ENCODE assay signal across 21 cellular contexts in genomic region chr11:61095022-61095421, GRCh38. TPM values are rescaled to one million over a fixed set of nuclear protein-coding genes. Genes with fewer than 3 reads are reported as not detected.
DNase-seq lines count a peak whose midpoint lies in the region; ATAC-seq, FAIRE-seq and TF ChIP-seq lines count a peak whose summit lies in the region.
"Had no signal": no experiment of that assay in that cellular context is flagged by ENCODE, and none has a peak within 500 bp of the region (broad histone marks: within the 10 kb centered on the region; RNA-seq: fewer than 3 reads in every experiment).

No MANE protein-coding gene starts in this region.

- H3K4me1 Mint-ChIP-seq in activated CD4-positive, alpha-beta T cell treated with anti-CD3 and anti-CD28 coated beads, Interleukin-2, amount 10 ng/mL, durations not matched to agents 24 days and 14 days = peaks cover 61% of the 10 kb centered on the region
- peaks cover 52% of the 10 kb centered on the region for H3K4me1 Mint-ChIP-seq in activated CD4-positive, alpha-beta memory T cell treated with anti-CD3 and anti-CD28 coated beads, Interleukin-2, amount 10 ng/mL, durations not matched to agents 7 days and 5 days

- TF ChIP-seq POLR2A in GM12892 (IDR thresholded peaks at IDR 0.05; ENCODE audit: low read depth, low read length) = no peak

- POLR2A ChIA-PET in activated CD4-positive, alpha-beta memory T cell treated with anti-CD3 and anti-CD28 coated beads, Interleukin-2, amount 10 ng/mL, durations not matched to agents 7 days and 5 days (lab: Charles Lee) = interaction anchor here (1.1 to 7.3 kb wide), 4 partner anchors 15 to 53 kb away, joined by 3 to 70 read pairs (median 4); no protein-coding TSS in a partner anchor

- ATAC-seq in GM19463 (IDR thresholded peaks at IDR 0.05; ENCODE audit: unreplicated experiment) = no peak
- ATAC-seq: psoas muscle had no signal

- intact Hi-C loops in activated CD4-positive, alpha-beta T cell treated with anti-CD3 and anti-CD28 coated beads, Interleukin-2, amount 10 ng/mL, durations not matched to agents 24 days and 14 days (cut with micrococcal nuclease) = no loop called here

- CTCF ChIA-PET in activated CD4-positive, alpha-beta memory T cell treated with anti-CD3 and anti-CD28 coated beads, Interleukin-2, amount 10 ng/mL, durations not matched to agents 7 days and 5 days (lab: Charles Lee) = interaction anchor here (1.0 kb wide), 1 partner anchor 13 kb away, joined by 3 read pairs; no protein-coding TSS in a partner anchor

- peaks cover 16% of the 10 kb centered on the region for H3K36me3 Mint-ChIP-seq in activated CD4-positive, alpha-beta T cell treated with anti-CD3 and anti-CD28 coated beads, Interleukin-2, amount 10 ng/mL, durations not matched to agents 24 days and 14 days (ENCODE audit: low read depth)
- H3K36me3 Mint-ChIP-seq in activated CD4-positive, alpha-beta memory T cell treated with anti-CD3 and anti-CD28 coated beads, Interleukin-2, amount 10 ng/mL, durations not matched to agents 7 days and 5 days (ENCODE audit: low read depth) = peaks cover 4% of the 10 kb centered on the region

- peak overlapping the region; percentile 100 for H3K27ac Mint-ChIP-seq in activated CD4-positive, alpha-beta T cell treated with anti-CD3 and anti-CD28 coated beads, Interleukin-2, amount 10 ng/mL, durations not matched to agents 24 days and 14 days
- peak overlapping the region; percentile 73 for H3K27ac Mint-ChIP-seq in activated CD4-positive, alpha-beta memory T cell treated with anti-CD3 and anti-CD28 coated beads, Interleukin-2, amount 10 ng/mL, durations not matched to agents 7 days and 5 days

- H3K4me3 Mint-ChIP-seq in activated CD4-positive, alpha-beta T cell treated with anti-CD3 and anti-CD28 coated beads, Interleukin-2, amount 10 ng/mL, durations not matched to agents 24 days and 14 days = no peak overlapping the region
- no peak overlapping the region for H3K4me3 Mint-ChIP-seq in activated CD4-positive, alpha-beta memory T cell treated with anti-CD3 and anti-CD28 coated beads, Interleukin-2, amount 10 ng/mL, durations not matched to agents 7 days and 5 days
- H3K4me3 Mint-ChIP-seq: neural crest cell had no signal

- DNase-seq in activated CD4-positive, alpha-beta T cell treated with anti-CD3 and anti-CD28 coated beads, Interleukin-2, amount 10 ng/mL, durations not matched to agents 24 days and 14 days = no peak
- no peak for DNase-seq in activated CD4-positive, alpha-beta T cell treated with anti-CD3 and anti-CD28 coated beads for 48 hours
- no peak for DNase-seq in GM12892 (ENCODE audit: insufficient read length)
- DNase-seq in activated CD4-positive, alpha-beta memory T cell treated with anti-CD3 and anti-CD28 coated beads, Interleukin-2, amount 10 ng/mL, durations not matched to agents 7 days and 5 days = peak; percentile 15
- peak; percentile 40 for DNase-seq in medulla oblongata (ENCODE audit: extremely low spot score)
- no peak for DNase-seq in NCI-H128 (lab: John Stamatoyannopoulos, UW; ENCODE audit: unreplicated experiment)
- DNase-seq in stimulated activated CD4-positive, alpha-beta T cell treated with anti-CD3 and anti-CD28 coated beads, Interleukin-15, amount 100 ng/mL, for 24 hours = no peak
- DNase-seq: activated effector memory CD4-positive, alpha-beta T cell treated with Interleukin-2 at 50 U/mL for 16 hours; aorta; effector memory CD4-positive, alpha-beta T cell; esophagus squamous epithelium; NCI-H1092; NCI-H2081 treated with DMSO at 0.1 percent for 48 hours; NCI-H524 treated with DMSO at 0.1 percent for 48 hours; psoas muscle; Right ventricle myocardium superior; stimulated activated CD4-positive, alpha-beta T cell treated with anti-CD3 and anti-CD28 coated beads, Interleukin-4, amount 100 ng/mL, for 4 hours had no signal

- H3K27me3 Mint-ChIP-seq in activated CD4-positive, alpha-beta T cell treated with anti-CD3 and anti-CD28 coated beads, Interleukin-2, amount 10 ng/mL, durations not matched to agents 24 days and 14 days = no peaks in the 10 kb centered on the region
- H3K27me3 Mint-ChIP-seq in activated CD4-positive, alpha-beta memory T cell treated with anti-CD3 and anti-CD28 coated beads, Interleukin-2, amount 10 ng/mL, durations not matched to agents 7 days and 5 days = no peaks in the 10 kb centered on the region

- peak; percentile 14 for FAIRE-seq in GM12892 (lab: Jason Lieb, UNC)
- FAIRE-seq: A204.1 had no signal

- H3K9me3 Mint-ChIP-seq in activated CD4-positive, alpha-beta T cell treated with anti-CD3 and anti-CD28 coated beads, Interleukin-2, amount 10 ng/mL, durations not matched to agents 24 days and 14 days = no peaks in the 10 kb centered on the region
- H3K9me3 Mint-ChIP-seq in activated CD4-positive, alpha-beta memory T cell treated with anti-CD3 and anti-CD28 coated beads, Interleukin-2, amount 10 ng/mL, durations not matched to agents 7 days and 5 days = no peaks in the 10 kb centered on the region

RNA-seq across cellular contexts. Expression of gene CD5, which starts 7.3 kb away (rescaled TPM):
- 368 and 385 TPM in 2 replicates for total RNA-seq in activated CD4-positive, alpha-beta T cell treated with anti-CD3 and anti-CD28 coated beads, Interleukin-2, amount 10 ng/mL, durations not matched to agents 24 days and 14 days
- polyA plus RNA-seq in GM12892 (2012; ENCODE audit: missing spikeins) = 0.15 TPM
- 100 to 1,000 TPM; 359 to 373 TPM for total RNA-seq in activated CD4-positive, alpha-beta memory T cell treated with anti-CD3 and anti-CD28 coated beads, Interleukin-2, amount 10 ng/mL, durations not matched to agents 7 days and 5 days
- total RNA-seq: cerebellum, neural crest cell, Right ventricle myocardium superior had no signal

Comparison
In these comparisons a context has a peak if more than half of its experiments do, and no peak if none do; other contexts are left out.
1. DNase-seq: peak in activated CD4-positive, alpha-beta memory T cell treated with anti-CD3 and anti-CD28 coated beads, Interleukin-2, amount 10 ng/mL, durations not matched to agents 7 days and 5 days (single experiment) and medulla oblongata (single experiment); none in activated CD4-positive, alpha-beta T cell treated with anti-CD3 and anti-CD28 coated beads, Interleukin-2, amount 10 ng/mL, durations not matched to agents 24 days and 14 days (single experiment), activated CD4-positive, alpha-beta T cell treated with anti-CD3 and anti-CD28 coated beads for 48 hours (single experiment), GM12892 (single experiment), NCI-H128 (single experiment) and stimulated activated CD4-positive, alpha-beta T cell treated with anti-CD3 and anti-CD28 coated beads, Interleukin-15, amount 100 ng/mL, for 24 hours (single experiment).